In genomic region chr15:78755895-78756591, GRCh38 we compare ENCODE assay signal across 8 cellular contexts. TPM values are rescaled to one million over a fixed set of nuclear protein-coding genes. Genes with fewer than 3 reads are reported as not detected.
DNase-seq lines count a peak whose midpoint lies in the region; ATAC-seq and TF ChIP-seq lines count a peak whose summit lies in the region.
"Not testable (repeated sequence)": the region's sequence is repeated elsewhere in the genome, so short reads cannot be mapped to it uniquely, and the experiment has no call there.

No MANE protein-coding gene starts in this region.

- H3K4me3 Mint-ChIP-seq in endothelial cell (ENCODE audit: unreplicated experiment), result not testable (repeated sequence)

- not testable (repeated sequence) for H3K9me2 ChIP-seq in PC-3 (replicated peaks; ENCODE audit: low read length)

- not testable (repeated sequence) for H4K20me1 ChIP-seq in PC-3 (ENCODE audit: low read length)

- H3K27ac Mint-ChIP-seq in endothelial cell (ENCODE audit: unreplicated experiment), result not testable (repeated sequence)

- in situ Hi-C loops in gastrocnemius medialis (cut with MboI; ENCODE audit: low sequenced_read_pairs in 4 of 4), result loop anchor here in 1 of 4 donors (10.0 kb wide), 1 partner anchor 141 kb away; no protein-coding TSS in a partner anchor

- H3K4me1 Mint-ChIP-seq in endothelial cell (ENCODE audit: unreplicated experiment), result not testable (repeated sequence)

- H3K36me3 ChIP-seq in A673 (ENCODE audit: insufficient read depth, low read length, poor library complexity, severe bottlenecking); PC-3 (ENCODE audit: low read depth, low read length); kidney epithelial cell (ENCODE audit: control insufficient read depth, insufficient read depth, low read length); gastrocnemius medialis: not testable (repeated sequence)

- peak in 1 of 2 donors; percentile 40 for TF ChIP-seq POLR2A in gastrocnemius medialis (IDR thresholded peaks at IDR 0.05)

- not testable (repeated sequence) for H3K4me1 ChIP-seq in A673 (ENCODE audit: insufficient read depth, low read length, poor library complexity, severe bottlenecking)
- peaks cover 20% of the 10 kb centered on the region for H3K4me1 ChIP-seq in PC-3 (ENCODE audit: insufficient read depth, low read length)
- peaks cover 38 to 42% of the 10 kb centered on the region in 2 donors for H3K4me1 ChIP-seq in gastrocnemius medialis

- not testable (repeated sequence) for H3K9ac ChIP-seq in PC-3 (ENCODE audit: low read length)

- CTCF ChIA-PET in A673 (lab: Charles Lee), result interaction anchor here (0.5 kb wide), 1 partner anchor 78 kb away, joined by 4 read pairs; no protein-coding TSS in a partner anchor
- CTCF ChIA-PET in PC-3 (lab: Charles Lee), result not testable (repeated sequence)

- POLR2A ChIA-PET in A673 (lab: Charles Lee; ENCODE audit: low non-redundant PET); PC-3 (lab: Charles Lee; ENCODE audit: unreplicated experiment): not testable (repeated sequence)

- not testable (repeated sequence) for BruUV-seq in A673 (replicated peaks; lab: Mats Ljungman, UMichigan); PC-3 (replicated peaks; lab: Mats Ljungman, UMichigan)

- not testable (repeated sequence) for H3K36me3 Mint-ChIP-seq in endothelial cell (ENCODE audit: low read depth, unreplicated experiment)

- ATAC-seq in HG03354 (IDR thresholded peaks at IDR 0.05; ENCODE audit: poor library complexity, severe bottlenecking, unreplicated experiment), result peak; percentile 37
- ATAC-seq in PC-3, result peak; percentile 49
- peak; percentile 75 to 84 for ATAC-seq in gastrocnemius medialis

- DNase-seq in A673 (ENCODE audit: low spot score), result not testable (repeated sequence)
- peak; percentile 75 for DNase-seq in PC-3
- DNase-seq in activated T-cell treated with anti-CD3 and anti-CD28 coated beads for 48 hours (ENCODE audit: low read depth), result peak; percentile 34
- peak; percentile 66 for DNase-seq in endothelial cell (ENCODE audit: low spot score)
- peak; percentile 50 for DNase-seq in kidney epithelial cell (ENCODE audit: low read depth)
- DNase-seq in gastrocnemius medialis, result peak; percentile 80 to 90

- not testable (repeated sequence) for H3F3A ChIP-seq in PC-3 (ENCODE audit: low read length, unreplicated experiment)

- not testable (repeated sequence) for H3K4me3 ChIP-seq in A673 (ENCODE audit: low read depth, low read length, poor library complexity, severe bottlenecking); PC-3 (ENCODE audit: low read length); kidney epithelial cell (ENCODE audit: low read depth, low read length); gastrocnemius medialis

- H3K79me2 ChIP-seq in PC-3 (ENCODE audit: low read length), result not testable (repeated sequence)

- intact Hi-C loops in A673 (cut with micrococcal nuclease; ENCODE audit: unreplicated experiment); gastrocnemius medialis (cut with DNase I; ENCODE audit: low total_unique reads): not testable (repeated sequence)
- intact Hi-C loops in PC-3 (cut with micrococcal nuclease), result loop anchor here (2.0 kb wide), 1 partner anchor 53 kb away; no protein-coding TSS in a partner anchor

- H3K4me2 ChIP-seq in PC-3 (ENCODE audit: low read length), result peak overlapping the region; percentile 48

- not testable (repeated sequence) for H3K27ac ChIP-seq in A673 (ENCODE audit: low read depth, low read length, poor library complexity, severe bottlenecking)
- H3K27ac ChIP-seq in PC-3 (ENCODE audit: low read length) (peak overlapping the region; percentile 95), gastrocnemius medialis (peak overlapping the region; percentile 78 to 88 (median 84))

- H2AFZ ChIP-seq in PC-3 (ENCODE audit: low read length), result 0 out of 2 replicates have a peak overlapping the region, but pooled peaks have one; percentile 42

- not testable (repeated sequence) for H3K9me3 Mint-ChIP-seq in endothelial cell (ENCODE audit: unreplicated experiment)

- TF ChIP-seq CTCF in A673 (conservative IDR thresholded peaks at IDR 0.05; ENCODE audit: low read depth, low read length) (peak; percentile 44), GM12872 (IDR thresholded peaks at IDR 0.05; ENCODE audit: insufficient read depth, low read depth, low read length) (peak; percentile 51), PC-3 (conservative IDR thresholded peaks at IDR 0.05; ENCODE audit: low read depth, low read length) (peak; percentile 36), endothelial cell (IDR thresholded peaks at IDR 0.05; ENCODE audit: unreplicated experiment) (peak; percentile 27), kidney epithelial cell (IDR thresholded peaks at IDR 0.05; ENCODE audit: insufficient read depth, low read length, poor library complexity, severe bottlenecking) (peak; percentile 27), gastrocnemius medialis (IDR thresholded peaks at IDR 0.05 in 4 of 5, conservative IDR thresholded peaks at IDR 0.05 in 1 of 5) (peak in 4 of 5 experiments; percentile 19 to 54 (median 32))

- H3K27me3 ChIP-seq in A673 (replicated peaks; ENCODE audit: insufficient read depth, low read depth, low read length, poor library complexity); PC-3 (ENCODE audit: low read length); kidney epithelial cell (ENCODE audit: control insufficient read depth, insufficient read depth, low read length); gastrocnemius medialis: not testable (repeated sequence)

- H3K27me3 Mint-ChIP-seq in endothelial cell (ENCODE audit: unreplicated experiment), result not testable (repeated sequence)

- not testable (repeated sequence) for H3K9me3 ChIP-seq in A673 (ENCODE audit: low read depth, low read length, poor library complexity, severe bottlenecking); PC-3 (ENCODE audit: low read length); gastrocnemius medialis

RNA-seq across cellular contexts. Expression of gene ADAMTS7, which starts 55.2 kb away (rescaled TPM):
- total RNA-seq in A673 (2021) (0.41 and 0.83 TPM in 2 replicates), PC-3 (2014; rRNA removed) (4.2 and 5.2 TPM in 2 replicates), endothelial cell (ENCODE audit: unreplicated experiment) (55.1 TPM), kidney epithelial cell (27.4 and 33.4 TPM in 2 replicates), gastrocnemius medialis (1 to 10 TPM in 1 of 4 donors, under 1 TPM in 3; 0.42 to 1.1 (median 0.76) TPM)
